Comparison of ENCODE assay signal across 9 cellular contexts in the genomic region with DNA sequence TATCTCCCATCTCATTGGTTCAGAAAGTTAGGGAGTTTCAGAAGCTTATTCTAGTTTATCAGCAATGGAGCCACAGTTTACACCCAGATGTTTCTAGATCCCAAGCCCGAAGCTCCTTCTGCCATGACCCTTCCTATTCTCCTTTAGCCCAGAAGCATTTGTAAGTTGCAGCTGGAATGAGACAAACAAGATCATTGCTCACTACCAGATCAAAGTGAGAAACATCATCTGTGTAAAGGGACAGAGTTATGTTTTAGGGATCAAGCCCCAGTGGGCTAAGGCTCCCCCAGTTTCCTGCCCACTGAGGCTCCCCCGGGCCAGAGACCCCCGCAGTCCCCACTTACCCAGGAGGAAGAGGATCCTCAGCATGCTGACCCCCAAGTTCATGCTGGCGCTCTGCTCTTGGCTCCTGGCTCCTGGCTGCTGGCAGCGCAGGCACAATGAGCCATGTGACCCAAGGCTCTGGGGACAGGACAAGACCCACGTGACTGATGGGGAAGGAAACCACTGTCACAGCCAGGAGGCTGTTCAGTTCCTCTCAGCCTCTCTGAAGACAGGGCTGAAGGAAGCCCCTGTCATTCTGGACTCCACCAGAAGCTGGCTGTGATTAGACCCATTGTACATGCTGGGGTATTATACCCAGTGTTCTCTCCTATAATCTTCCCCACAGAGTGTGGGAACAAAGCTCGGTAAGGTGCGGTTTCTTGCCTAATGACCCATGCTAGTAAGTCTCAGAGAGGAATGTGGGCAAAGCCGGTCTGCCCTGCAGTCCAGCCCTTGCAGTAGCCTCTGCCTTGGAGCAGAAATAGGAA. TPM values are rescaled to one million over a fixed set of nuclear protein-coding genes. Genes with fewer than 3 reads are reported as not detected.
A peak's percentile ranks its signal among the peaks of the same experiment; 100 is the strongest.
DNase-seq lines count a peak whose midpoint lies in the region; ATAC-seq, FAIRE-seq and TF ChIP-seq lines count a peak whose summit lies in the region.
"Had no signal": no experiment of that assay in that cellular context is flagged by ENCODE, and none has a peak within 500 bp of the region (broad histone marks: within the 10 kb centered on the region; RNA-seq: fewer than 3 reads in every experiment).

A gene with protein sequence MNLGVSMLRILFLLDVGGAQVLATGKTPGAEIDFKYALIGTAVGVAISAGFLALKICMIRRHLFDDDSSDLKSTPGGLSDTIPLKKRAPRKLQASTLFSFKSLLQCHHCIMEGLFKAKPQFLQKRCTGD (minus strand): TSS at position 442 of the 812 bp plus-strand sequence. CDS start 55 bp downstream, at position 387.

- H3K27ac Mint-ChIP-seq in activated CD8-positive, alpha-beta T cell treated with anti-CD3 and anti-CD28 coated beads, Interleukin-2, amount 10 ng/mL, durations not matched to agents 7 days and 5 days = peak within 1 kb of the TSS; percentile 69
- H3K27ac Mint-ChIP-seq in stimulated activated naive B cell treated with anti-CD40 and anti-IgM and Interleukin-4, amounts not matched to agents 10 μg/mL and 1 μg/mL and 100 μg/mL, for 72 hours = peak within 1 kb of the TSS; percentile 96

- peak; percentile 70 for DNase-seq in DND-41
- DNase-seq in activated CD8-positive, alpha-beta T cell treated with anti-CD3 and anti-CD28 coated beads, Interleukin-2, amount 10 ng/mL, durations not matched to agents 7 days and 5 days = peak; percentile 66
- peak in 48 of 51 donors; percentile 11 to 91 (median 76) for DNase-seq in hypothalamus (lab: John Stamatoyannopoulos, UW)
- DNase-seq in stimulated activated naive B cell treated with anti-CD40 and anti-IgM and Interleukin-4, amounts not matched to agents 10 μg/mL and 1 μg/mL and 100 μg/mL, for 72 hours = peak; percentile 68
- no peak for DNase-seq in D721Med (ENCODE audit: insufficient read length, low spot score)
- no peak for DNase-seq in stimulated activated CD4-positive, alpha-beta T cell treated with anti-CD3 and anti-CD28 coated beads, Interleukin-15, amount 100 ng/mL, for 24 hours

- H3K27me3 Mint-ChIP-seq in activated CD8-positive, alpha-beta T cell treated with anti-CD3 and anti-CD28 coated beads, Interleukin-2, amount 10 ng/mL, durations not matched to agents 7 days and 5 days (ENCODE audit: low read depth) = peaks cover 17% of the 10 kb centered on the region
- no peaks in the 10 kb centered on the region for H3K27me3 Mint-ChIP-seq in stimulated activated naive B cell treated with anti-CD40 and anti-IgM and Interleukin-4, amounts not matched to agents 10 μg/mL and 1 μg/mL and 100 μg/mL, for 72 hours

- peaks cover 57% of the 10 kb centered on the region for H3K4me1 ChIP-seq in DND-41 (ENCODE audit: insufficient read depth, low read length)

- POLR2A ChIA-PET in activated CD8-positive, alpha-beta T cell treated with anti-CD3 and anti-CD28 coated beads, Interleukin-2, amount 10 ng/mL, durations not matched to agents 7 days and 5 days (lab: Charles Lee) = no interaction called here

- peak within 1 kb of the TSS in 1 of 2 experiments; percentile 53; a peak in 2 of 4 replicates for H3K4me3 ChIP-seq in DND-41 (ENCODE audit: low read depth in 1 of 2, low read length in 2 of 2)

- H3K4me1 Mint-ChIP-seq in activated CD8-positive, alpha-beta T cell treated with anti-CD3 and anti-CD28 coated beads, Interleukin-2, amount 10 ng/mL, durations not matched to agents 7 days and 5 days (ENCODE audit: low read depth) = peaks cover 70% of the 10 kb centered on the region
- H3K4me1 Mint-ChIP-seq in stimulated activated naive B cell treated with anti-CD40 and anti-IgM and Interleukin-4, amounts not matched to agents 10 μg/mL and 1 μg/mL and 100 μg/mL, for 72 hours = peaks cover 52 to 80% of the 10 kb centered on the region in 2 donors

- peak within 1 kb of the TSS; percentile 57 for H3K4me2 ChIP-seq in DND-41 (ENCODE audit: insufficient read depth, low read length)

- H3K9me3 ChIP-seq in DND-41 (ENCODE audit: insufficient read depth, low read length, severe bottlenecking) = no peaks in the 10 kb centered on the region

- no peaks in the 10 kb centered on the region for H3K9me3 Mint-ChIP-seq in activated CD8-positive, alpha-beta T cell treated with anti-CD3 and anti-CD28 coated beads, Interleukin-2, amount 10 ng/mL, durations not matched to agents 7 days and 5 days (ENCODE audit: insufficient read depth)
- H3K9me3 Mint-ChIP-seq in stimulated activated naive B cell treated with anti-CD40 and anti-IgM and Interleukin-4, amounts not matched to agents 10 μg/mL and 1 μg/mL and 100 μg/mL, for 72 hours = peaks cover 0 to 2% of the 10 kb centered on the region in 2 donors

- H3K27ac ChIP-seq in DND-41 (ENCODE audit: low read length) = peak within 1 kb of the TSS; percentile 42
- H3K27ac ChIP-seq: epithelial cell of prostate had no signal

- H3K36me3 ChIP-seq in DND-41 (ENCODE audit: insufficient read depth, low read length) = no peaks in the 10 kb centered on the region

- ATAC-seq in DND-41 (ENCODE audit: insufficient read depth, low read depth) (peak; percentile 80), GM19452 (IDR thresholded peaks at IDR 0.05; ENCODE audit: unreplicated experiment) (peak; percentile 77), HG03521 (IDR thresholded peaks at IDR 0.05; ENCODE audit: unreplicated experiment) (peak; percentile 55)
- peak; percentile 77 for ATAC-seq in activated CD8-positive, alpha-beta T cell treated with anti-CD3 and anti-CD28 coated beads, Interleukin-2, amount 10 ng/mL, durations not matched to agents 7 days and 5 days
- ATAC-seq in stimulated activated naive B cell treated with anti-CD40 and anti-IgM and Interleukin-4, amounts not matched to agents 10 μg/mL and 1 μg/mL and 100 μg/mL, for 72 hours (replicated peaks) = peak; percentile 74 to 79

- CTCF ChIA-PET in activated CD8-positive, alpha-beta T cell treated with anti-CD3 and anti-CD28 coated beads, Interleukin-2, amount 10 ng/mL, durations not matched to agents 7 days and 5 days (lab: Charles Lee) = interaction anchor here (1.3 to 1.6 kb wide), 2 partner anchors 42 to 531 kb away, joined by 4 read pairs; no protein-coding TSS in a partner anchor

- H3K9ac ChIP-seq in DND-41 (ENCODE audit: low read depth, low read length) = peak within 1 kb of the TSS; percentile 46

- peak within 1 kb of the TSS; percentile 64; the same call in 1 of the 2 replicates for H2AFZ ChIP-seq in DND-41 (ENCODE audit: low read depth, low read length)

- H4K20me1 ChIP-seq in DND-41 (ENCODE audit: insufficient read depth, low read length) = no peaks in the 10 kb centered on the region

- TF ChIP-seq CTCF in DND-41 (IDR thresholded peaks at IDR 0.05; ENCODE audit: borderline replicate concordance, extremely low read depth, low read length, poor library complexity, severe bottlenecking) = no peak
- TF ChIP-seq CTCF in D721Med (IDR thresholded peaks at IDR 0.05; ENCODE audit: insufficient read depth, missing control alignments) = no peak

- H3K4me3 Mint-ChIP-seq in activated CD8-positive, alpha-beta T cell treated with anti-CD3 and anti-CD28 coated beads, Interleukin-2, amount 10 ng/mL, durations not matched to agents 7 days and 5 days = peak within 1 kb of the TSS; percentile 78
- H3K4me3 Mint-ChIP-seq in stimulated activated naive B cell treated with anti-CD40 and anti-IgM and Interleukin-4, amounts not matched to agents 10 μg/mL and 1 μg/mL and 100 μg/mL, for 72 hours = peak within 1 kb of the TSS; percentile 86 to 95

- no peaks in the 10 kb centered on the region for H3K79me2 ChIP-seq in DND-41 (ENCODE audit: insufficient read depth, low read length)

- H3K27me3 ChIP-seq in DND-41 (ENCODE audit: insufficient read depth, low read length, poor library complexity) = no peaks in the 10 kb centered on the region

- H3K36me3 Mint-ChIP-seq in activated CD8-positive, alpha-beta T cell treated with anti-CD3 and anti-CD28 coated beads, Interleukin-2, amount 10 ng/mL, durations not matched to agents 7 days and 5 days (ENCODE audit: low read depth) = peaks cover 16% of the 10 kb centered on the region
- peaks cover 17 to 18% of the 10 kb centered on the region in 2 donors for H3K36me3 Mint-ChIP-seq in stimulated activated naive B cell treated with anti-CD40 and anti-IgM and Interleukin-4, amounts not matched to agents 10 μg/mL and 1 μg/mL and 100 μg/mL, for 72 hours

- FAIRE-seq in D721Med (lab: Jason Lieb, UNC) = no peak

RNA-seq across cellular contexts. Expression of the gene that starts here (rescaled TPM):
- total RNA-seq in activated CD8-positive, alpha-beta T cell treated with anti-CD3 and anti-CD28 coated beads, Interleukin-2, amount 10 ng/mL, durations not matched to agents 7 days and 5 days = 10 to 100 TPM; 24.4 to 25.6 TPM

Comparison
In these comparisons a context has a peak if more than half of its experiments do, and no peak if none do; other contexts are left out.
1. DNase-seq: peak in DND-41 (single experiment), activated CD8-positive, alpha-beta T cell treated with anti-CD3 and anti-CD28 coated beads, Interleukin-2, amount 10 ng/mL, durations not matched to agents 7 days and 5 days (single experiment), hypothalamus (48 of 51) and stimulated activated naive B cell treated with anti-CD40 and anti-IgM and Interleukin-4, amounts not matched to agents 10 μg/mL and 1 μg/mL and 100 μg/mL, for 72 hours (single experiment); none in D721Med (single experiment) and stimulated activated CD4-positive, alpha-beta T cell treated with anti-CD3 and anti-CD28 coated beads, Interleukin-15, amount 100 ng/mL, for 24 hours (single experiment).
2. Peak in every context shown above with its lines, with median percentiles within 50 percentile points of each other: ATAC-seq.